Comparison of ENCODE assay signal across 1 cellular context in the genomic region with DNA sequence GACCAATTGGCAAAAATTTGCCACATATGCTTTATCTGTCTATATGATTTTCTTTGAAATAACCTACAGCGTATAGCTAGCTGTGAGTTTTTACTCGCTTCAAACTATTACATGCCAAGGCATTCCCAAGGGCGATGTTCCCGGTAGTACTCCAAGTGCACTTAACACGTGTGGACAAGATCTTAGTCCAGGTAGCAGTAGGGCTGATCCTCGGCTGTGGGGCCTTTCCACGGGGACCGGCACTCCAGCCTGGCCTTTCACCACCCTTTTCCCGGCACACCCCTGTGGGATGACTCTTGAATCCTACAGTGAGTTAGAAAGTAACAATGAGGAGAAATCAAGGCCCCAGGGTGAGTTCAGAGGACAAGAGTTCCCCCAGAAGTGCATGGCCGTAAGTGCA.
TF ChIP-seq lines count a peak whose summit lies in the region.

No MANE protein-coding gene starts in this region.

TF ChIP-seq in H1, 55 proteins besides CTCF, POLR2A, EP300 and RAD21:
- no peak for TF ChIP-seq JUN (IDR thresholded peaks at IDR 0.05; ENCODE audit: low read depth, low read length)
- TF ChIP-seq SUZ12 (IDR thresholded peaks at IDR 0.05; ENCODE audit: low read length): no peak
- no peak for TF ChIP-seq TAF7 (optimal IDR thresholded peaks at IDR 0.05; ENCODE audit: borderline replicate concordance, low read depth, low read length)
- TF ChIP-seq CHD2 (IDR thresholded peaks at IDR 0.05; ENCODE audit: low read length): no peak
- no peak for TF ChIP-seq YY1 (IDR thresholded peaks at IDR 0.05; ENCODE audit: low read depth, low read length)
